ENCODE assay signal across 25 cellular contexts in the genomic region with DNA sequence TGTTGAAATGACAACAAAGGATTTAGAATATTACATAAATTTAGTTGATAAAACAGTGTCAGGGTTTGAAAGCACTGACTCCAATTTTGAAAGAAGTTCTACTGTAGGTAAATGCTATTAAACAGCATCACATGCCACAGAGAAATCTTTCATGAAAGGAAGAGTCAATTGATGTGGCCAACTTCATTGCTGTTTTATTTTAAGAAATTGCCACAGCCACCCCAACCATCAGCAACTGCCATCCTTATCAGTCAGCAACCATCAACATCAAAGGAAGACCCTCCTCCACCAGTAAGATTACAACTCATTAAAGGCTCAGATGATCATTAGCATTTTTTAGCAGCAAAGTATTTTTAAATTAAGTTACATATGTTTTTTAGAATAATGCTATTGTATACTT.
"Had no signal": no experiment of that assay in that cellular context is flagged by ENCODE, and none has a peak within 500 bp of the region (broad histone marks: within the 10 kb centered on the region; RNA-seq: fewer than 3 reads in every experiment).

No MANE protein-coding gene starts in this region.

- H3K4me3 ChIP-seq: coronary artery, dorsolateral prefrontal cortex, esophagus squamous epithelium, gastrocnemius medialis, heart right ventricle, left lung, lower lobe of right lung, mucosa of descending colon had no signal

- H3K27ac ChIP-seq: coronary artery, dorsolateral prefrontal cortex, epithelial cell of prostate, esophagus squamous epithelium, gastrocnemius medialis, heart right ventricle, left lung, lower lobe of right lung had no signal

- H3K36me3 ChIP-seq: esophagus squamous epithelium, gastrocnemius medialis, heart right ventricle, left lung, lower lobe of right lung had no signal

- H3K9me3 ChIP-seq: esophagus squamous epithelium, gastrocnemius medialis, heart right ventricle, left lung, lower lobe of right lung, mucosa of descending colon had no signal

- H3K36me3 Mint-ChIP-seq: mesothelial cell of epicardium, naive B cell had no signal

- H3K4me3 Mint-ChIP-seq: mesothelial cell of epicardium; naive B cell; naive thymus-derived CD8-positive, alpha-beta T cell had no signal

- DNase-seq: dermis blood vessel endothelial cell; dorsolateral prefrontal cortex; effector CD4-positive, alpha-beta T cell; effector memory CD4-positive, alpha-beta T cell; erythroblast; esophagus squamous epithelium; foreskin fibroblast; foreskin melanocyte; gastrocnemius medialis; glutamatergic neuron; head of caudate nucleus; heart right ventricle; hippocampal formation; left cardiac atrium; left lung; left ventricle myocardium superior; lower lobe of right lung; mesenchymal stem cell; mucosa of descending colon; naive B cell; naive thymus-derived CD8-positive, alpha-beta T cell had no signal

- ATAC-seq: esophagus mucosa; gastrocnemius medialis; heart right ventricle; left cardiac atrium; left lung; left ventricle myocardium superior; lower lobe of right lung; mucosa of descending colon; naive thymus-derived CD8-positive, alpha-beta T cell had no signal

- H3K27ac Mint-ChIP-seq: mesothelial cell of epicardium; naive B cell; naive thymus-derived CD8-positive, alpha-beta T cell had no signal

- H3K4me1 ChIP-seq: esophagus squamous epithelium, gastrocnemius medialis, heart right ventricle, left lung, lower lobe of right lung had no signal

- H3K4me1 Mint-ChIP-seq: mesothelial cell of epicardium; naive B cell; naive thymus-derived CD8-positive, alpha-beta T cell had no signal

- H3K27me3 Mint-ChIP-seq: naive B cell; naive thymus-derived CD8-positive, alpha-beta T cell had no signal

- H3K27me3 ChIP-seq: esophagus squamous epithelium, gastrocnemius medialis, left lung had no signal
